ENCODE assay signal across 7 cellular contexts in genomic region chr4:163048447-163048846, GRCh38.
DNase-seq lines count a peak whose midpoint lies in the region; ATAC-seq and TF ChIP-seq lines count a peak whose summit lies in the region.

No MANE protein-coding gene starts in this region.

- TF ChIP-seq CTCF in GM06990 (IDR thresholded peaks at IDR 0.05; ENCODE audit: insufficient read depth, low read length, poor library complexity, severe bottlenecking): peak; percentile 64

- no peak for DNase-seq in GM06990 (ENCODE audit: extremely low read depth, insufficient read length)
- DNase-seq in SK-N-DZ (ENCODE audit: low spot score): peak; percentile 20
- peak; percentile 20 for DNase-seq in germinal center (ENCODE audit: low spot score)
- DNase-seq in effector CD8-positive, alpha-beta T cell (lab: John Stamatoyannopoulos, UW): no peak
- no peak for DNase-seq in mesenteric fat pad (ENCODE audit: low spot score)

- no peak overlapping the region for H3K4me3 ChIP-seq in GM06990 (replicated peaks; ENCODE audit: low read depth, low read length)

- H3K27me3 ChIP-seq in GM06990 (replicated peaks; ENCODE audit: control insufficient read depth, insufficient read depth, low read length): no peaks in the 10 kb centered on the region

- H3K36me3 ChIP-seq in GM06990 (ENCODE audit: control insufficient read depth, insufficient read depth, low read length): no peaks in the 10 kb centered on the region

- peak; percentile 77 for ATAC-seq in GM19395 (IDR thresholded peaks at IDR 0.05; ENCODE audit: unreplicated experiment)
- peak; percentile 77 for ATAC-seq in HG03378 (IDR thresholded peaks at IDR 0.05; ENCODE audit: unreplicated experiment)

Comparison
In these comparisons a context has a peak if more than half of its experiments do, and no peak if none do; other contexts are left out.
1. DNase-seq: peak in SK-N-DZ (single experiment) and germinal center (single experiment); none in GM06990 (single experiment), effector CD8-positive, alpha-beta T cell (single experiment) and mesenteric fat pad (single experiment).